ENCODE assay signal across 1 cellular context in the genomic region with DNA sequence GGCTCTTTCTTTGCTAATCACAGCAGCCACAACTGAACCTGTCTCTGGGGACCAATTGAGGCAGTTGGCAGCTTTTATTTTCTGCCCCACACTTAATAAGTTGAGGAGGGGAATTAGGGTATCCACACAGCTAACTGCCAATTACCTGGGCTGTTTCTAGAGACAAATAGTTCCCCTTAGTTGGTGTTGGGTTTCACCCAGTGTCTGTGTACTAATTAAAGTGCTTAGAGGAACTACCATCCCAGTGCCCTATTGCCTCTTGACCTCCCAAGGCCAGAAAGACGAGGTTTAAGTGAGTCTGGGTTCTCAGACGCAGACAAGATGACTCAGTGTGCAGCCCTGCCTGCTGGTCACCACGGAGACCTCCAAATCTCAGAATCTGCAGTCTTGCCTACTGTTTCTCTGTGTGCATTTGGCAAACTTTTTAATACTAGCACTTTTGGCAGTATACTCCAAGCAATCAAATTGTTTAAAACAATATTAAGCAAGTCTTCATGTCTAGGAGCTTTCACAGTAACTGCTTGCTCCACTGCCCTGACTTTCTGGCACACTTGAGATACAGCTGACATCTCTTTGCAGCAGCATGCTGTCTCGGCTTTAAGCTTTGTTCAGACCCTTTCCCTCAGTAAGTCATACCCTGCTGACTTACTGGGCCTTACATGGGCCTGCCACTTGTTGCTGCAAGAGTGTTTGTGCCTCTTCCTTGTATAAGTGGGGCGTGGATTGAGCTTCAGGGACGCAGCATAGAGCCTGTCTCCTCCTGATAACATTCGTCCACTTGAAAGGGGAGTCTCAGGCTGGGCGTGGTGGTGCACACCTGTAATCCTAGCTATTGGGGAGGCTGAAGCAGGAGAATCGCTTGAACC.
A peak's percentile ranks its signal among the peaks of the same experiment; 100 is the strongest.
TF ChIP-seq lines count a peak whose summit lies in the region.

No MANE protein-coding gene starts in this region.

TF ChIP-seq in GM12878, 131 proteins besides CTCF, POLR2A, EP300 and RAD21:
- no peak for TF ChIP-seq NBN (IDR thresholded peaks at IDR 0.05)
- TF ChIP-seq YBX1 (IDR thresholded peaks at IDR 0.05): no peak
- TF ChIP-seq HDGF (IDR thresholded peaks at IDR 0.05): no peak
- TF ChIP-seq MTA3 (IDR thresholded peaks at IDR 0.05; ENCODE audit: borderline replicate concordance, low read length): no peak
- TF ChIP-seq MTA2 (IDR thresholded peaks at IDR 0.05; ENCODE audit: low read depth): peak; percentile 80
- no peak for TF ChIP-seq TCF7 (IDR thresholded peaks at IDR 0.05; ENCODE audit: borderline replicate concordance)
- TF ChIP-seq SIX5 (IDR thresholded peaks at IDR 0.05; ENCODE audit: low read depth, low read length, severe bottlenecking): no peak
- TF ChIP-seq MEF2B (IDR thresholded peaks at IDR 0.05; ENCODE audit: partially characterized antibody, poor library complexity, severe bottlenecking): peak; percentile 64
- no peak for TF ChIP-seq BCL11A (IDR thresholded peaks at IDR 0.05; ENCODE audit: low read depth, low read length)
